In the genomic region with DNA sequence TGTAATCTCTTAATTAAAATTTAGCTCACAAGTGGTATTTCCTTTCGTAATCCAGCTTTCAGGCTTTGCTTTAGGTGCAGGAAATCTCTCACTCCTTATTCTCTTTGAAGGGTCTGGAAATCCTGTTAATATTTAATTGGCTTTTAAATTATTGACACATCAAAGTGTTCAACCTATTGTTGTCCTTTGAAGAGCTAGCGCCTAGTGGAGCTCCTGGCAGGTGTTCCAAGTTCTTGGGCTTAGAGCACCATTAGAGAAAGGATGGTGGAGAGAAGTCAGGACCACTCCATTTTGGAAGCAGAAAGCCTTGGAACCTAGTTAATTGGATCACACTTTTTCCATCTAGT, we compare ENCODE assay signal across 9 cellular contexts.
DNase-seq lines count a peak whose midpoint lies in the region; ATAC-seq and TF ChIP-seq lines count a peak whose summit lies in the region.
"Had no signal": no experiment of that assay in that cellular context is flagged by ENCODE, and none has a peak within 500 bp of the region (broad histone marks: within the 10 kb centered on the region; RNA-seq: fewer than 3 reads in every experiment).

No MANE protein-coding gene starts in this region.

- peaks cover 73% of the 10 kb centered on the region for H3K4me1 Mint-ChIP-seq in chondrocyte (ENCODE audit: low read depth)
- H3K4me1 Mint-ChIP-seq in mesothelial cell of epicardium, result peaks cover 38% of the 10 kb centered on the region

- no peaks in the 10 kb centered on the region for H3K27me3 ChIP-seq in ovary
- H3K27me3 ChIP-seq: MG63 had no signal

- no peaks in the 10 kb centered on the region for H3K9me3 Mint-ChIP-seq in chondrocyte (ENCODE audit: low read depth)
- no peaks in the 10 kb centered on the region for H3K9me3 Mint-ChIP-seq in mesothelial cell of epicardium

- no peak for TF ChIP-seq POLR2A in ovary (IDR thresholded peaks at IDR 0.05)

- H3K36me3 ChIP-seq in ovary, result no peaks in the 10 kb centered on the region
- H3K36me3 ChIP-seq: MG63 had no signal

- peak overlapping the region; percentile 53 to 92 for H3K27ac ChIP-seq in ovary

- ATAC-seq in HG03457 (IDR thresholded peaks at IDR 0.05; ENCODE audit: unreplicated experiment), result no peak

- H3K4me3 ChIP-seq in ovary, result no peak overlapping the region
- H3K4me3 ChIP-seq: MG63 had no signal

- no peaks in the 10 kb centered on the region for H3K9me3 ChIP-seq in ovary
- H3K9me3 ChIP-seq: MG63 had no signal

- no peaks in the 10 kb centered on the region for H3K27me3 Mint-ChIP-seq in chondrocyte (ENCODE audit: low read depth)
- H3K27me3 Mint-ChIP-seq in mesothelial cell of epicardium (ENCODE audit: low read depth), result no peaks in the 10 kb centered on the region

- H3K27ac Mint-ChIP-seq in chondrocyte (ENCODE audit: unreplicated experiment), result peak overlapping the region; percentile 89
- no peak overlapping the region for H3K27ac Mint-ChIP-seq in mesothelial cell of epicardium

- intact Hi-C loops in ovary (cut with DNase I), result loop anchor here in 1 of 4 donors (10.0 kb wide), 1 partner anchor 93 kb away; a partner anchor contains a TSS

- H3K4me3 Mint-ChIP-seq in chondrocyte (ENCODE audit: unreplicated experiment), result no peak overlapping the region
- H3K4me3 Mint-ChIP-seq in mesothelial cell of epicardium, result no peak overlapping the region

- TF ChIP-seq CTCF in chondrocyte (IDR thresholded peaks at IDR 0.05), result no peak
- TF ChIP-seq CTCF in ovary (IDR thresholded peaks at IDR 0.05), result no peak
- TF ChIP-seq CTCF in mesothelial cell of epicardium (IDR thresholded peaks at IDR 0.05; ENCODE audit: unreplicated experiment), result no peak

- peaks cover 26% of the 10 kb centered on the region for H3K4me1 ChIP-seq in ovary (ENCODE audit: insufficient read depth)

- DNase-seq in DMS153 (lab: John Stamatoyannopoulos, UW) (peak; percentile 62), NCI-H2029 treated with DMSO at 0.1 percent for 48 hours (lab: John Stamatoyannopoulos, UW) (peak; percentile 33), chondrocyte (ENCODE audit: low spot score) (no peak), ovary (no peak), NCI-H446 treated with DMSO at 0.1 percent for 48 hours (lab: John Stamatoyannopoulos, UW) (no peak), mesothelial cell of epicardium (ENCODE audit: low spot score in 2 of 2, unreplicated experiment in 2 of 2) (no peak)
- DNase-seq in activated T-cell treated with anti-CD3 and anti-CD28 coated beads, Interleukin-2, amount 50 U/mL, for 48 hours, result no peak

- H3K36me3 Mint-ChIP-seq in chondrocyte (ENCODE audit: low read depth), result peaks cover 6% of the 10 kb centered on the region
- peaks cover 9% of the 10 kb centered on the region for H3K36me3 Mint-ChIP-seq in mesothelial cell of epicardium

- no peak for TF ChIP-seq EP300 in ovary (IDR thresholded peaks at IDR 0.05)

- WGBS in ovary, 3 donors, result 82 to 94% (median 93%) methylated on average over 2 of the region's 2 CpGs

Comparison
In these comparisons a context has a peak if more than half of its experiments do, and no peak if none do; other contexts are left out.
1. DNase-seq: peak in DMS153 (single experiment) and NCI-H2029 treated with DMSO at 0.1 percent for 48 hours (single experiment); none in chondrocyte (single experiment), ovary (0 of 5), activated T-cell treated with anti-CD3 and anti-CD28 coated beads, Interleukin-2, amount 50 U/mL, for 48 hours (0 of 2), NCI-H446 treated with DMSO at 0.1 percent for 48 hours (single experiment) and mesothelial cell of epicardium (0 of 2).